Comparison of ENCODE assay signal across 17 cellular contexts in the genomic region with DNA sequence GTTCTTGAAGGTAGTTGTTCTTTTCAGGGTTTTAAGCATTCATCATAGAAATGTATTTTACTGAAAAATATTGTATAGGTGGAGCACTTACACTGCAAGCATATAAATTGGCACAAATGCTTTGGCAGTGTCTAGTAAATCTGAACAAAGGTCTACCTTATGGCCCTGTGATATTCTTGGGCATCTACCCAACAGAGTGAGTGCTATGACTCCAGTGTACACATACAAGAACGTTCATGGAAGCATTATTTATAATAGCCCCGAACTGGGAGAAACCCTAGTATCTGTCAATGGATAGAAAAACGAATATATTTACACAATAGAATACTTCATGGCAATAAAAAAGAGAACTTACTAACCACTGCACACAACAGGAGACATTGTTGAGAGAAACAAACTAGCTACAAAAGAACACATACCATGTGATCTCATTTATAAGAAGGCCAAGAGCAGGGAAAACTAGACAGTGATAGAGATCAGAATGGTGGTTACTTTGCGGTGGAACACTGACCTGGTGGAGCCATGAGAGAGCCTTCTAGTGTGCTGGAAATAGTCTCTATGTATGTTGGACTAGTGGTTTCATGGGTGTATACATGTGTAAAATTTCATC.
DNase-seq lines count a peak whose midpoint lies in the region; ATAC-seq and TF ChIP-seq lines count a peak whose summit lies in the region.
"Had no signal": no experiment of that assay in that cellular context is flagged by ENCODE, and none has a peak within 500 bp of the region (broad histone marks: within the 10 kb centered on the region; RNA-seq: fewer than 3 reads in every experiment).

No MANE protein-coding gene starts in this region.

- H3K27ac Mint-ChIP-seq in activated naive CD4-positive, alpha-beta T cell treated with anti-CD3 and anti-CD28 coated beads, Interleukin-2, amount 50 U/mL, for 24 hours: peak overlapping the region; percentile 13
- no peak overlapping the region for H3K27ac Mint-ChIP-seq in activated naive CD4-positive, alpha-beta T cell treated with anti-CD3 and anti-CD28 coated beads for 36 hours
- H3K27ac Mint-ChIP-seq: CD4-positive, CD25-positive, alpha-beta regulatory T cell; H9 had no signal

- TF ChIP-seq CTCF in VCaP (conservative IDR thresholded peaks at IDR 0.05) (no peak), transverse colon (IDR thresholded peaks at IDR 0.05) (no peak), foreskin fibroblast (IDR thresholded peaks at IDR 0.05; ENCODE audit: low read depth, low read length) (no peak)

- H3K27me3 Mint-ChIP-seq in activated naive CD4-positive, alpha-beta T cell treated with anti-CD3 and anti-CD28 coated beads, Interleukin-2, amount 50 U/mL, for 24 hours: no peaks in the 10 kb centered on the region
- no peaks in the 10 kb centered on the region for H3K27me3 Mint-ChIP-seq in activated naive CD4-positive, alpha-beta T cell treated with anti-CD3 and anti-CD28 coated beads for 36 hours (ENCODE audit: low read depth)

- TF ChIP-seq EP300 in transverse colon (IDR thresholded peaks at IDR 0.05; ENCODE audit: low read depth): no peak

- H3K4me1 Mint-ChIP-seq in activated naive CD4-positive, alpha-beta T cell treated with anti-CD3 and anti-CD28 coated beads, Interleukin-2, amount 50 U/mL, for 24 hours: no peaks in the 10 kb centered on the region
- no peaks in the 10 kb centered on the region for H3K4me1 Mint-ChIP-seq in activated naive CD4-positive, alpha-beta T cell treated with anti-CD3 and anti-CD28 coated beads for 36 hours (ENCODE audit: low read depth)
- H3K4me1 Mint-ChIP-seq: H9 had no signal

- H3K4me3 ChIP-seq in transverse colon: no peak overlapping the region
- H3K4me3 ChIP-seq in foreskin fibroblast (ENCODE audit: low read depth in 1 of 2, low read length in 2 of 2): no peak overlapping the region
- H3K4me3 ChIP-seq: BLaER1, GM12878 had no signal

- H3K27ac ChIP-seq in VCaP (peak overlapping the region; percentile 15; the same call in 1 of the 2 replicates), transverse colon (peak overlapping the region; percentile 11 to 58 (median 42))
- H3K27ac ChIP-seq: BLaER1 had no signal

- CTCF ChIA-PET in activated naive CD4-positive, alpha-beta T cell treated with anti-CD3 and anti-CD28 coated beads for 36 hours (lab: Charles Lee): no interaction called here

- H3K4me3 Mint-ChIP-seq in activated naive CD4-positive, alpha-beta T cell treated with anti-CD3 and anti-CD28 coated beads, Interleukin-2, amount 50 U/mL, for 24 hours: no peak overlapping the region
- H3K4me3 Mint-ChIP-seq in activated naive CD4-positive, alpha-beta T cell treated with anti-CD3 and anti-CD28 coated beads for 36 hours: no peak overlapping the region
- H3K4me3 Mint-ChIP-seq: CD4-positive, CD25-positive, alpha-beta regulatory T cell; H9 had no signal

- ATAC-seq in left colon: peak; percentile 80
- ATAC-seq: GM12878 had no signal

- intact Hi-C loops in activated naive CD4-positive, alpha-beta T cell treated with anti-CD3 and anti-CD28 coated beads for 36 hours (cut with micrococcal nuclease): no loop called here
- intact Hi-C loops in left colon (cut with DNase I, micrococcal nuclease): no loop called here
- intact Hi-C loops in transverse colon (cut with DNase I; ENCODE audit: low total_unique reads): no loop called here

- no peak for TF ChIP-seq POLR2A in transverse colon (IDR thresholded peaks at IDR 0.05)

- peaks cover 5% of the 10 kb centered on the region for H3K9me3 Mint-ChIP-seq in activated naive CD4-positive, alpha-beta T cell treated with anti-CD3 and anti-CD28 coated beads, Interleukin-2, amount 50 U/mL, for 24 hours
- H3K9me3 Mint-ChIP-seq in activated naive CD4-positive, alpha-beta T cell treated with anti-CD3 and anti-CD28 coated beads for 36 hours: no peaks in the 10 kb centered on the region
- H3K9me3 Mint-ChIP-seq: H9 had no signal

- in situ Hi-C loops in transverse colon (cut with MboI; ENCODE audit: low pct_ligation_motif_present in 1 of 4, low pct_unique_long_range_greater_than_20kb in 1 of 4, low sequenced_read_pairs in 3 of 4): no loop called here

- H3K36me3 ChIP-seq in transverse colon: no peaks in the 10 kb centered on the region
- H3K36me3 ChIP-seq: BLaER1 had no signal

- DNase-seq in activated naive CD4-positive, alpha-beta T cell treated with anti-CD3 and anti-CD28 coated beads for 36 hours: no peak
- DNase-seq in left colon: no peak
- DNase-seq in transverse colon: no peak
- DNase-seq in SHP77 (lab: John Stamatoyannopoulos, UW): no peak
- no peak for DNase-seq in activated effector memory CD4-positive, alpha-beta T cell treated with Interleukin-2 at 50 U/mL for 16 hours
- no peak for DNase-seq in foreskin fibroblast
- DNase-seq: 8988T; AML-193; Calu3; CD4-positive, CD25-positive, alpha-beta regulatory T cell; DMS 273 treated with DMSO at 0.1 percent for 48 hours; GOT3; H9 had no signal

- WGBS in transverse colon (ENCODE audit: low coverage in 1 of 2), 2 donors: 28 to 40% methylated on average over 4 of the region's 4 CpGs

- peaks cover 4% of the 10 kb centered on the region for H3K36me3 Mint-ChIP-seq in activated naive CD4-positive, alpha-beta T cell treated with anti-CD3 and anti-CD28 coated beads, Interleukin-2, amount 50 U/mL, for 24 hours
- H3K36me3 Mint-ChIP-seq in activated naive CD4-positive, alpha-beta T cell treated with anti-CD3 and anti-CD28 coated beads for 36 hours (ENCODE audit: low read depth): no peaks in the 10 kb centered on the region

- peaks cover 0 to 19% (median 7%) of the 10 kb centered on the region in 4 donors for H3K4me1 ChIP-seq in transverse colon
- H3K4me1 ChIP-seq: BLaER1 had no signal

- no peaks in the 10 kb centered on the region for H3K9me3 ChIP-seq in transverse colon
- H3K9me3 ChIP-seq: BLaER1 had no signal

- H3K27me3 ChIP-seq in transverse colon: no peaks in the 10 kb centered on the region
- H3K27me3 ChIP-seq: BLaER1 had no signal
